Comparison of ENCODE assay signal across 14 cellular contexts in the genomic region with DNA sequence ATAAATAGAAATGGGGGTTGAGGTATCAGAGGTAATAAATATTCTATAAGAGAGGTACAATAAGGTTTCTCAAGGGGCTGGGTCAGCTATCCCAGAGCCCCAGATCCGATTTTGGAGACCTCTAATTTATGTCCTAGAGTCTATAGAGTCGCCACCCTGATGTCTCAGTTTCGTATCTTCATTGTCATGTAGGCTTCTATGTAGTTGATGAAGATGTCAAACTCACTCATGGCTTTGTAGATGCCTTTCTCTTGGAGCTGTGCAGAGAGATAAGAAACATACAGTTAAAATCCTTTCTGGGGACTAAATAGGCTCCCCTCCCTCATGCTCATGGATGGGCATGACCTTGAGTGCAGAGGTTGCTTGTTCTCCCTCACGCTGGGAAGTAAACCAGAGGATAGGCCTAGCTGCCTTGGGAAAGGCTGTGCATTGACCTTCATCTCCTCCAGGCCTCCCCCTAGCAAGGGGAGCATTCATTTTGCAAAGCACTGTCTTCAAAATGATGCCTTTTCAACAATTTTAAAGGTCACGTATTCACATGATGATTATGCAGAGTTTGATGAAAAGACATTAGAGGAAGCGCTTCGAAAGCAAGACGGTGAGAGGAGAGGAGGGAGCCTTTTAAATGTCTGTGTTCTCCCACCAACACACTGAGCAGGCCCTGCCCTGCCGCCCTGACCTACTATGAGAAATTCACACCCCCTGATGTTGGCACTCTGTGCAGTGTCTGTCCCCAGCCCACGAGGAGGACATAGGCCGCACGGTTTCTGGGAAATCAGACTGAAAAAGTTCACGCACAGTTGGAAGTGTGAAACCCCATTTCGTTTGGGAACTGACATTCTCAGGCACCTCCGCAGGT. TPM values are rescaled to one million over a fixed set of nuclear protein-coding genes. Genes with fewer than 3 reads are reported as not detected.
DNase-seq lines count a peak whose midpoint lies in the region; ATAC-seq and TF ChIP-seq lines count a peak whose summit lies in the region.
"Had no signal": no experiment of that assay in that cellular context is flagged by ENCODE, and none has a peak within 500 bp of the region (broad histone marks: within the 10 kb centered on the region; RNA-seq: fewer than 3 reads in every experiment).

No MANE protein-coding gene starts in this region.

- H3K27me3 Mint-ChIP-seq in memory B cell (no peaks in the 10 kb centered on the region), osteocyte (ENCODE audit: unreplicated experiment) (peaks cover 42% of the 10 kb centered on the region)

- DNase-seq in memory B cell (ENCODE audit: low spot score in 2 of 2) (no peak), MV-4-11 (lab: John Stamatoyannopoulos, UW) (no peak), head of caudate nucleus (no peak), NCI-H446 (lab: John Stamatoyannopoulos, UW) (no peak), osteocyte (ENCODE audit: extremely low spot score, unreplicated experiment) (no peak)
- DNase-seq: activated effector memory CD4-positive, alpha-beta T cell treated with Interleukin-2 at 50 U/mL for 16 hours; cortex of kidney; foreskin keratinocyte; left ventricle myocardium superior; MG63 had no signal

- H3K9me3 Mint-ChIP-seq in memory B cell (no peaks in the 10 kb centered on the region), osteocyte (ENCODE audit: unreplicated experiment) (no peaks in the 10 kb centered on the region)

- H3K36me3 Mint-ChIP-seq in memory B cell (no peaks in the 10 kb centered on the region), osteocyte (ENCODE audit: unreplicated experiment) (no peaks in the 10 kb centered on the region)

- intact Hi-C loops in head of caudate nucleus (cut with DNase I): no loop called here

- H3K27ac Mint-ChIP-seq in memory B cell (peak overlapping the region; percentile 6), osteocyte (ENCODE audit: unreplicated experiment) (no peak overlapping the region)

- TF ChIP-seq CTCF in osteocyte (IDR thresholded peaks at IDR 0.05): no peak

- no peak overlapping the region for H3K4me3 Mint-ChIP-seq in memory B cell
- no peak overlapping the region for H3K4me3 Mint-ChIP-seq in osteocyte (ENCODE audit: unreplicated experiment)

- ATAC-seq in GM18520 (IDR thresholded peaks at IDR 0.05; ENCODE audit: unreplicated experiment): peak; percentile 10
- ATAC-seq in GM21619 (IDR thresholded peaks at IDR 0.05; ENCODE audit: unreplicated experiment): peak; percentile 1
- ATAC-seq in HG03442 (IDR thresholded peaks at IDR 0.05; ENCODE audit: unreplicated experiment): peak; percentile 14
- ATAC-seq in memory B cell (ENCODE audit: low read depth): no peak
- ATAC-seq: foreskin keratinocyte, left ventricle myocardium superior had no signal

- peaks cover 56% of the 10 kb centered on the region for H3K4me1 Mint-ChIP-seq in memory B cell
- no peaks in the 10 kb centered on the region for H3K4me1 Mint-ChIP-seq in osteocyte (ENCODE audit: unreplicated experiment)

RNA-seq across cellular contexts. Expression of a gene that starts 1.9 kb away (rescaled TPM):
- not detected in 2 replicates for total RNA-seq in osteocyte
- total RNA-seq: foreskin keratinocyte, left ventricle myocardium superior, urinary bladder had no signal

RNA-seq across cellular contexts. Expression of a gene that starts 3.6 kb away (rescaled TPM):
- not detected in 2 replicates for total RNA-seq in osteocyte
- total RNA-seq: foreskin keratinocyte had no signal
